In the genomic region with DNA sequence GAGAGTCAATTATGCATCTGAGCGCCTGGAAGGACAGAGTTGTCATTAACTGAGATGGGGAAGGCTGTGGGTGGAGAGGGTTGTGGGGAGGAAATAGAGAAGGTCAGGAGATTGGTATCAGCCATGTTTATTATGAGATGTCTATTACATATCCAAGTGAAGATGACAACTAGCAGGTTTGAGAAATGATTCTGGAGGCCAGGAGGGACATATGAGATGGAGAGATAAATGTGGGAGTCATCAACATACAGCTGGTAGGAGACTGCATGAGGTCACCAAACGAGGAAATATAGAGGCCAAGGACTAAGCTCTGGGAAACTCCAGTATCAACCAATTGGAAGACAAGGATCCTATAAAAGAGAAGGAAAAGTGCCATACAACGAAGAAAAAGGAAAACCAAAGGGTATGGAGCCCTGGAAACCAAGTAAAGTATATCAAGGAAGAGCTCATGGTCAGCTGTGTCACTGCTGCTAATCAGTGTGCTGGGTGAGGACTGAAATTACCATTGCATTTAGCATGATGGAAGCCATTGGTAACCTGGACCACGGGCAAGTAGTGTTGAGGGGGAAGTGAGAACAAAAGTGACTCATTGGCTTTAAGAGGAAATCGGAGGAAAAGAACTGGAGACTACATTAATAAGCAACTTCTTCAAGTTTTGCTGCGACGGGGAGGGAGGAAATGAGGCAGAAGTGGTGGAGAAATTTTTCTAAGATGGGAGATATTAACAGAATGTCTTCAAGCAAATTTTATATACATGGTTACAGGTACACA, we compare ENCODE assay signal across 1 cellular context.
TF ChIP-seq lines count a peak whose summit lies in the region.

No MANE protein-coding gene starts in this region.

TF ChIP-seq in GM23338, 12 proteins besides CTCF, POLR2A, EP300 and RAD21:
- TF ChIP-seq ZNF114 (CRISPR knock-in tag; IDR thresholded peaks at IDR 0.05) (no peak), POLR2AphosphoS5 (IDR thresholded peaks at IDR 0.05; ENCODE audit: low read depth) (no peak), CREB1 (CRISPR knock-in tag; IDR thresholded peaks at IDR 0.05; ENCODE audit: low read depth) (no peak), NANOG (IDR thresholded peaks at IDR 0.05; ENCODE audit: borderline replicate concordance) (no peak), ZNF331 (CRISPR knock-in tag; IDR thresholded peaks at IDR 0.05; ENCODE audit: low read depth) (no peak), EZH2 (IDR thresholded peaks at IDR 0.05; ENCODE audit: low read depth, unreplicated experiment) (no peak)
TF ChIP-seq in GM23338: peak in this region for 0.
